Comparison of ENCODE assay signal across 1 cellular context in the genomic region with DNA sequence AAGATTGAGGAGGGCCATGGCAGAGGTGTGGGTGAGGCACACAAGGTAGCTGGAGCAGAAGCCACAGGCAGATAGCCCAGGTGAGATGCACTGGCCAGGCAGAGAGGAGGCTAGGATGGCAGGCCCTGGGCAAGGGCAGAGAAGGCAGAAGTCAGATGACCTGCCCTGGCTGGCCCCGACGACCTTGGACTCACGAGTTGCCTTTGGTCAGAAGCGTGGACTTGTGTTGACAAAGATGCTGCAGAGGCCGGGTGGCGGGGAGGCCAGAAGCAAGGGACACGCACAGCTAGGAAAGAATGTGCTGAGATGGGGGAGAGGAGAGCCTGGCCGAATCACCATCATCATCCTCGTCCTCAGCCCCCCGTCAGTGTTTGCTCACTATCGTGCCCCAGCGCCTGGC.
TF ChIP-seq lines count a peak whose summit lies in the region.

No MANE protein-coding gene starts in this region.

TF ChIP-seq in H1, 55 proteins besides CTCF, POLR2A, EP300 and RAD21:
- no peak for TF ChIP-seq CBX5 (IDR thresholded peaks at IDR 0.05; ENCODE audit: low read depth, low read length)
- no peak for TF ChIP-seq CEBPB (IDR thresholded peaks at IDR 0.05; ENCODE audit: low read depth, low read length)
